ENCODE assay signal across 8 cellular contexts in the genomic region with DNA sequence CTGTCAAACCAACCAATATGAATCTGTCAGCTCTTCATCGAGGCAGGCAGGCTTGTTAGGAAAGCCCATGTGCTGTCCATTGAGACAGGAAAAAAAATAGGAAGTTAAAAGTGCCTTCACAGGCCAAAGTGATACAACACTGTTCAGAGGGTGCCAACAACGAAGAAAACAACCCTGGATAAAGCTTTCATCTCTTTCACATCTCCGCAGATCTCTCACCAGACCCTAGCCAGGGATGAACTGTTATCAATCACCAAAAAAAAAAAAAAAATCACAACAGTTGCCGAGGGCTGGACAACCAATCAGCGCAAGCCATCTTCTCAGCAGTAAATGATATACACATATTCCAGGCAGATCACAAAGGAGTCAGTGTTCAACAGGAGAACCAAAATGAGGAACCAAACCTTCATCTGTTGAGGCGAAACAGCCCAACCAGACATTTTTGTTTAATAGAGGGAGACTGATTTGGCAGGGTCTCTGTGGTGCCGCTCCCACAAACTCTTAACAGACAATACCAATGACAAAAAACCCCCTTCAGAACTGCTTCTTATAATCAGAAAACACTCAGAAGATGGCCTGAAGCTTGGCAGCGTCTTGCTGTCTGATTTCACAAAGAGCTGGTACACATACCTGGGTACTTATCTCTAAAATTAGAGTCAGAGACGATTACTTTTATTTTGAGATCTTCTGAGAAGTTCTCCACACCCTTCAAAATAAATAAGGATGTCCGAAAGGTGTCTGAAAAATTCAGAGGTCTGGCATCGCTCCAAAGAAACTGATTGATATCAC. TPM values are rescaled to one million over a fixed set of nuclear protein-coding genes. Genes with fewer than 3 reads are reported as not detected.
A peak's percentile ranks its signal among the peaks of the same experiment; 100 is the strongest.
DNase-seq lines count a peak whose midpoint lies in the region; ATAC-seq and TF ChIP-seq lines count a peak whose summit lies in the region.

No MANE protein-coding gene starts in this region.

- DNase-seq in stimulated activated naive CD8-positive, alpha-beta T cell treated with anti-CD3 and anti-CD28 coated beads, Interleukin-15, Interleukin-2, amounts not matched to agents 100 U/mL and 50 U/mL, for 24 hours: no peak
- DNase-seq in immature natural killer cell (no peak), transverse colon (no peak), occipital lobe (lab: John Stamatoyannopoulos, UW) (no peak), RKO (ENCODE audit: low spot score) (no peak)
- DNase-seq in stimulated activated CD4-positive, alpha-beta T cell treated with anti-CD3 and anti-CD28 coated beads, Interleukin-2, amount 100 ng/mL, for 48 hours: no peak

- H3K9me3 ChIP-seq in transverse colon: no peaks in the 10 kb centered on the region

- TF ChIP-seq POLR2A in transverse colon (IDR thresholded peaks at IDR 0.05): peak; percentile 37

- no peaks in the 10 kb centered on the region for H3K36me3 ChIP-seq in transverse colon

- H3K27me3 ChIP-seq in transverse colon: no peaks in the 10 kb centered on the region

- H3K4me1 ChIP-seq in transverse colon: peaks cover 43 to 87% (median 84%) of the 10 kb centered on the region in 4 donors

- H3K36me3 Mint-ChIP-seq in stimulated activated naive CD8-positive, alpha-beta T cell treated with anti-CD3 and anti-CD28 coated beads, Interleukin-15, Interleukin-2, amounts not matched to agents 100 ng/mL and 50 ng/mL, for 24 hours (ENCODE audit: low read depth): peaks cover 53% of the 10 kb centered on the region
- H3K36me3 Mint-ChIP-seq in immature natural killer cell: no peaks in the 10 kb centered on the region

- WGBS in transverse colon (ENCODE audit: low coverage in 1 of 2), 2 donors: 8 to 18% methylated on average over 7 to 11 of the region's 11 CpGs

- intact Hi-C loops in transverse colon (cut with DNase I; ENCODE audit: low total_unique reads): loop anchor here (5.0 kb wide), 1 partner anchor 38 kb away; no protein-coding TSS in a partner anchor

- peak overlapping the region; percentile 99 to 100 (median 100) for H3K27ac ChIP-seq in transverse colon

- peak overlapping the region; percentile 96 for H3K4me3 Mint-ChIP-seq in stimulated activated naive CD8-positive, alpha-beta T cell treated with anti-CD3 and anti-CD28 coated beads, Interleukin-15, Interleukin-2, amounts not matched to agents 100 ng/mL and 50 ng/mL, for 24 hours
- H3K4me3 Mint-ChIP-seq in immature natural killer cell: peak overlapping the region; percentile 82 to 93 (median 87)

- TF ChIP-seq CTCF in WI38 (IDR thresholded peaks at IDR 0.05; ENCODE audit: low read depth, low read length) (no peak), transverse colon (IDR thresholded peaks at IDR 0.05) (no peak)

- H3K27ac Mint-ChIP-seq in stimulated activated naive CD8-positive, alpha-beta T cell treated with anti-CD3 and anti-CD28 coated beads, Interleukin-15, Interleukin-2, amounts not matched to agents 100 ng/mL and 50 ng/mL, for 24 hours: peak overlapping the region; percentile 99
- peak overlapping the region; percentile 90 to 98 (median 93) for H3K27ac Mint-ChIP-seq in immature natural killer cell

- TF ChIP-seq EP300 in transverse colon (IDR thresholded peaks at IDR 0.05; ENCODE audit: low read depth): no peak

- peaks cover 81% of the 10 kb centered on the region for H3K4me1 Mint-ChIP-seq in stimulated activated naive CD8-positive, alpha-beta T cell treated with anti-CD3 and anti-CD28 coated beads, Interleukin-15, Interleukin-2, amounts not matched to agents 100 ng/mL and 50 ng/mL, for 24 hours (ENCODE audit: low read depth)
- H3K4me1 Mint-ChIP-seq in immature natural killer cell: peaks cover 86 to 87% of the 10 kb centered on the region in 2 donors

- H3K4me3 ChIP-seq in WI38 (ENCODE audit: low read depth, low read length) (peak overlapping the region; percentile 74), transverse colon (peak overlapping the region in 3 of 4 donors; percentile 60 to 90 (median 68))

- no peaks in the 10 kb centered on the region for H3K27me3 Mint-ChIP-seq in stimulated activated naive CD8-positive, alpha-beta T cell treated with anti-CD3 and anti-CD28 coated beads, Interleukin-15, Interleukin-2, amounts not matched to agents 100 ng/mL and 50 ng/mL, for 24 hours
- H3K27me3 Mint-ChIP-seq in immature natural killer cell (ENCODE audit: low read depth in 3 of 3): peaks cover 7 to 21% (median 14%) of the 10 kb centered on the region in 3 donors

- no peaks in the 10 kb centered on the region for H3K9me3 Mint-ChIP-seq in stimulated activated naive CD8-positive, alpha-beta T cell treated with anti-CD3 and anti-CD28 coated beads, Interleukin-15, Interleukin-2, amounts not matched to agents 100 ng/mL and 50 ng/mL, for 24 hours
- no peaks in the 10 kb centered on the region for H3K9me3 Mint-ChIP-seq in immature natural killer cell

- no peak for ATAC-seq in stimulated activated naive CD8-positive, alpha-beta T cell treated with anti-CD3 and anti-CD28 coated beads, Interleukin-15, Interleukin-2, amounts not matched to agents 100 U/mL and 50 U/mL, for 24 hours

- in situ Hi-C loops in transverse colon (cut with MboI; ENCODE audit: low pct_ligation_motif_present in 1 of 4, low pct_unique_long_range_greater_than_20kb in 1 of 4, low sequenced_read_pairs in 3 of 4): no loop called here

RNA-seq across cellular contexts. Expression of a gene that starts 1.9 kb away (rescaled TPM):
- 1 to 10 TPM; 1.0 to 3.4 (median 3.0) TPM for polyA plus RNA-seq in immature natural killer cell
- 10 to 100 TPM; 13.0 to 33.7 (median 18.7) TPM for total RNA-seq in transverse colon
- total RNA-seq in occipital lobe: 1.2 TPM

RNA-seq across cellular contexts. Expression of a gene that starts 53.1 kb away (rescaled TPM):
- under 1 TPM in 1 of 3 donors, not detected in 2; 0.16 TPM for polyA plus RNA-seq in immature natural killer cell
- total RNA-seq in transverse colon (under 1 TPM in 1 of 4 donors, not detected in 3; 0.48 TPM), occipital lobe (not detected)
